In genomic region chr9:129081388-129081889, GRCh38 we compare ENCODE assay signal across 6 cellular contexts. TPM values are rescaled to one million over a fixed set of nuclear protein-coding genes. Genes with fewer than 3 reads are reported as not detected.
DNase-seq lines count a peak whose midpoint lies in the region; ATAC-seq and TF ChIP-seq lines count a peak whose summit lies in the region.

No MANE protein-coding gene starts in this region.

- no peak for TF ChIP-seq CTCF in spleen (IDR thresholded peaks at IDR 0.05 in 8 of 11, conservative IDR thresholded peaks at IDR 0.05 in 3 of 11)

- intact Hi-C loops in spleen (cut with DNase I; ENCODE audit: low total_unique reads), result no loop called here

- no peak for ATAC-seq in HG02678 (IDR thresholded peaks at IDR 0.05; ENCODE audit: unreplicated experiment)

- DNase-seq in CD1c-positive myeloid dendritic cell (ENCODE audit: extremely low spot score) (peak; percentile 42), epidermal melanocyte (ENCODE audit: insufficient read length, low spot score) (peak; percentile 95), spleen (peak; percentile 82), ACHN (no peak)
- peak; percentile 20 for DNase-seq in Jurkat, Clone E6-1 (ENCODE audit: low read depth, low spot score)

- in situ Hi-C loops in ACHN (cut with HindIII; ENCODE audit: low pct_ligation_motif_present, low pct_unique_long_range_greater_than_20kb, low sequenced_read_pairs), result no loop called here

- WGBS in spleen, 5 donors, result 2 to 6% (median 4%) methylated on average over 15 to 30 of the region's 30 CpGs

- no peak for TF ChIP-seq POLR2A in spleen (IDR thresholded peaks at IDR 0.05)

- H3K27ac ChIP-seq in spleen, result peak overlapping the region; percentile 75 to 95 (median 90)

- H3K4me3 ChIP-seq in Jurkat, Clone E6-1 (ENCODE audit: low read length), result peak overlapping the region; percentile 93
- peak overlapping the region; percentile 72 to 100 (median 91) for H3K4me3 ChIP-seq in spleen

- no peaks in the 10 kb centered on the region for H3K9me3 ChIP-seq in spleen

- H3K36me3 ChIP-seq in spleen, result peaks cover 0 to 28% (median 18%) of the 10 kb centered on the region in 6 donors

- peaks cover 16 to 45% (median 26%) of the 10 kb centered on the region in 6 donors for H3K4me1 ChIP-seq in spleen

- no peaks in the 10 kb centered on the region for H3K27me3 ChIP-seq in spleen (replicated peaks in 1 of 7)

RNA-seq across cellular contexts. Expression of gene DOLPP1, which starts 0.5 kb away (rescaled TPM):
- polyA plus RNA-seq in Jurkat, Clone E6-1 (2012; ENCODE audit: insufficient read depth, insufficient read length), result 21.1 TPM
- total RNA-seq in spleen, result 10 to 100 TPM in 2 of 7 donors, 1 to 10 TPM in 5; 6.0 to 10.1 (median 9.0) TPM
- polyA plus RNA-seq in spleen, result 1 to 10 TPM; 4.8 to 8.0 (median 5.1) TPM

RNA-seq across cellular contexts. Expression of gene CRAT, which starts 29.2 kb away (rescaled TPM):
- polyA plus RNA-seq in Jurkat, Clone E6-1 (2012; ENCODE audit: insufficient read depth, insufficient read length), result 17.7 TPM
- total RNA-seq in spleen, result 10 to 100 TPM; 14.9 to 32.3 (median 23.9) TPM
- 10 to 100 TPM in 1 of 3 donors, 1 to 10 TPM in 2; 5.7 to 11.8 (median 7.1) TPM for polyA plus RNA-seq in spleen

RNA-seq across cellular contexts. Expression of gene PTPA, which starts 29.8 kb away (rescaled TPM):
- polyA plus RNA-seq in Jurkat, Clone E6-1 (2012; ENCODE audit: insufficient read depth, insufficient read length), result 144 TPM
- total RNA-seq in spleen, result 100 to 1,000 TPM in 3 of 7 donors, 10 to 100 TPM in 4; 71.5 to 107 (median 88.9) TPM
- 100 to 1,000 TPM in 1 of 3 donors, 10 to 100 TPM in 2; 38.8 to 104 (median 65.4) TPM for polyA plus RNA-seq in spleen

RNA-seq across cellular contexts. Expression of gene MIGA2, which starts 45.0 kb away (rescaled TPM):
- 24.8 TPM for polyA plus RNA-seq in Jurkat, Clone E6-1 (2012; ENCODE audit: insufficient read depth, insufficient read length)
- total RNA-seq in spleen, result 10 to 100 TPM; 22.7 to 47.1 (median 34.4) TPM
- polyA plus RNA-seq in spleen, result 10 to 100 TPM; 20.2 to 34.5 (median 30.3) TPM

RNA-seq across cellular contexts. Expression of gene SH3GLB2, which starts 53.3 kb away (rescaled TPM):
- polyA plus RNA-seq in Jurkat, Clone E6-1 (2012; ENCODE audit: insufficient read depth, insufficient read length), result 72.3 TPM
- total RNA-seq in spleen, result 10 to 100 TPM; 69.1 to 87.3 (median 75.9) TPM
- polyA plus RNA-seq in spleen, result 100 to 1,000 TPM in 1 of 3 donors, 10 to 100 TPM in 2; 53.3 to 109 (median 77.8) TPM
